Comparison of ENCODE assay signal across 35 cellular contexts in the genomic region with DNA sequence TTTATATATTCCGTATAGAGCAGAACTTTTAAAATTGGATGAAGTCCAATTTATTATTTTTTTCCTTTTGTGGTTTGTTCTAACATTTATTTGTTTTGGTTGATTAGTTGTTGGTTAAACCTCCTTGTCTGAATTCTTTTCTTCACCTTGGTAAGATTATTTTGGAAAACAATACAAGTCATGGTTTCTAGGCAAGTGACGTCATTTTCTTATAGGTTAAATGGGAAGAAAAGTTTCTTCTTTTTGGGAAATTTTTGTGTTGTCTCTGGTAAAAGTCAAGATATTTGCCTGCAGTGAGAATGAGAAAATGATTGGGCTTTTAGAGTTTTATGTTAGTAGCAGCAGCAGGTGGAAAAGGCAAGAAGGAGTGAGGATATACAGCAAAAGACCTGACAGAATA.
"Had no signal": no experiment of that assay in that cellular context is flagged by ENCODE, and none has a peak within 500 bp of the region (broad histone marks: within the 10 kb centered on the region; RNA-seq: fewer than 3 reads in every experiment).

No MANE protein-coding gene starts in this region.

- DNase-seq: activated CD4-positive, alpha-beta memory T cell treated with anti-CD3 and anti-CD28 coated beads for 36 hours; activated CD4-positive, alpha-beta T cell treated with anti-CD3 and anti-CD28 coated beads for 36 hours; activated CD4-positive, alpha-beta T cell treated with anti-CD3 and anti-CD28 coated beads, Interleukin-2, amount 10 ng/mL, durations not matched to agents 24 days and 14 days; activated CD4-positive, CD25-positive, alpha-beta regulatory T cell; activated CD4-positive, CD25-positive, alpha-beta regulatory T cell treated with anti-CD3 and anti-CD28 coated beads, Interleukin-2, amount 50 U/mL, for 72 hours; activated CD8-positive, alpha-beta memory T cell treated with anti-CD3 and anti-CD28 coated beads, Interleukin-2, amount 10 ng/mL, durations not matched to agents 7 days and 5 days; activated CD8-positive, alpha-beta memory T cell treated with anti-CD3 and anti-CD28 coated beads, Interleukin-2, amount 50 U/mL, for 4 hours; activated CD8-positive, alpha-beta T cell treated with anti-CD3 and anti-CD28 coated beads, Interleukin-2, amount 10 ng/mL, durations not matched to agents 7 days and 5 days; activated effector memory CD4-positive, alpha-beta T cell treated with anti-CD3 and anti-CD28 coated beads, Interleukin-2, amount 50 U/mL, for 16 hours; activated naive CD4-positive, alpha-beta T cell treated with anti-CD3 and anti-CD28 coated beads for 36 hours; activated naive CD8-positive, alpha-beta T cell treated with anti-CD3 and anti-CD28 coated beads for 36 hours; activated naive CD8-positive, alpha-beta T cell treated with anti-CD3 and anti-CD28 coated beads, Interleukin-2, amount 50 U/mL, for 24 hours; activated T-cell treated with anti-CD3 and anti-CD28 coated beads, Interleukin-2, amount 50 U/mL, for 1 hour; activated T-cell treated with anti-CD3 and anti-CD28 coated beads, Interleukin-2, amount 50 U/mL, for 48 hours; adrenal gland; amygdala; aorta; central memory CD4-positive, alpha-beta T cell; cerebellar nuclear complex; colonic mucosa; effector CD8-positive, alpha-beta T cell; esophagus squamous epithelium; foreskin melanocyte; T-helper 1 cell; T-helper 17 cell had no signal

- H3K36me3 ChIP-seq: adrenal gland, breast epithelium, cardiac muscle cell, colonic mucosa, esophagus squamous epithelium, gastroesophageal sphincter had no signal

- H3K27me3 Mint-ChIP-seq: activated CD4-positive, alpha-beta memory T cell treated with anti-CD3 and anti-CD28 coated beads for 36 hours; activated CD4-positive, alpha-beta T cell treated with anti-CD3 and anti-CD28 coated beads for 36 hours; activated CD4-positive, alpha-beta T cell treated with anti-CD3 and anti-CD28 coated beads, Interleukin-2, amount 10 ng/mL, durations not matched to agents 24 days and 14 days; activated CD8-positive, alpha-beta memory T cell treated with anti-CD3 and anti-CD28 coated beads, Interleukin-2, amount 10 ng/mL, durations not matched to agents 7 days and 5 days; activated naive CD8-positive, alpha-beta T cell treated with anti-CD3 and anti-CD28 coated beads for 36 hours; activated naive CD8-positive, alpha-beta T cell treated with anti-CD3 and anti-CD28 coated beads, Interleukin-2, amount 50 U/mL, for 24 hours; brain; T-helper 17 cell had no signal

- H3K36me3 Mint-ChIP-seq: activated CD4-positive, alpha-beta memory T cell treated with anti-CD3 and anti-CD28 coated beads for 36 hours; activated CD8-positive, alpha-beta memory T cell treated with anti-CD3 and anti-CD28 coated beads, Interleukin-2, amount 10 ng/mL, durations not matched to agents 7 days and 5 days; activated naive CD4-positive, alpha-beta T cell treated with anti-CD3 and anti-CD28 coated beads, Interleukin-2, amount 50 U/mL, for 24 hours; activated naive CD8-positive, alpha-beta T cell treated with anti-CD3 and anti-CD28 coated beads for 36 hours; brain had no signal

- H3K27ac ChIP-seq: adrenal gland, breast epithelium, cardiac muscle cell, colonic mucosa, epithelial cell of prostate, esophagus squamous epithelium had no signal

- ATAC-seq: activated CD4-positive, alpha-beta T cell treated with anti-CD3 and anti-CD28 coated beads for 36 hours; activated CD8-positive, alpha-beta memory T cell treated with anti-CD3 and anti-CD28 coated beads, Interleukin-2, amount 10 ng/mL, durations not matched to agents 7 days and 5 days; activated CD8-positive, alpha-beta T cell treated with anti-CD3 and anti-CD28 coated beads, Interleukin-2, amount 10 ng/mL, durations not matched to agents 7 days and 5 days; activated naive CD8-positive, alpha-beta T cell treated with anti-CD3 and anti-CD28 coated beads, Interleukin-2, amount 50 U/mL, for 24 hours; gastroesophageal sphincter; T-helper 17 cell had no signal

- H3K27me3 ChIP-seq: adrenal gland, breast epithelium, cardiac muscle cell, colonic mucosa, esophagus squamous epithelium, gastroesophageal sphincter had no signal

- H3K4me1 Mint-ChIP-seq: activated CD4-positive, alpha-beta T cell treated with anti-CD3 and anti-CD28 coated beads for 36 hours; activated CD4-positive, alpha-beta T cell treated with anti-CD3 and anti-CD28 coated beads, Interleukin-2, amount 10 ng/mL, durations not matched to agents 24 days and 14 days; activated CD8-positive, alpha-beta memory T cell treated with anti-CD3 and anti-CD28 coated beads, Interleukin-2, amount 10 ng/mL, durations not matched to agents 7 days and 5 days; activated naive CD4-positive, alpha-beta T cell treated with anti-CD3 and anti-CD28 coated beads, Interleukin-2, amount 50 U/mL, for 24 hours; activated naive CD8-positive, alpha-beta T cell treated with anti-CD3 and anti-CD28 coated beads for 36 hours; activated naive CD8-positive, alpha-beta T cell treated with anti-CD3 and anti-CD28 coated beads, Interleukin-2, amount 50 U/mL, for 24 hours; T-helper 17 cell had no signal

- H3K4me3 Mint-ChIP-seq: activated CD4-positive, alpha-beta memory T cell treated with anti-CD3 and anti-CD28 coated beads for 36 hours; activated CD4-positive, alpha-beta T cell treated with anti-CD3 and anti-CD28 coated beads for 36 hours; activated CD4-positive, alpha-beta T cell treated with anti-CD3 and anti-CD28 coated beads, Interleukin-2, amount 10 ng/mL, durations not matched to agents 24 days and 14 days; activated CD8-positive, alpha-beta memory T cell treated with anti-CD3 and anti-CD28 coated beads, Interleukin-2, amount 10 ng/mL, durations not matched to agents 7 days and 5 days; activated CD8-positive, alpha-beta T cell treated with anti-CD3 and anti-CD28 coated beads, Interleukin-2, amount 10 ng/mL, durations not matched to agents 7 days and 5 days; activated naive CD4-positive, alpha-beta T cell treated with anti-CD3 and anti-CD28 coated beads for 36 hours; activated naive CD4-positive, alpha-beta T cell treated with anti-CD3 and anti-CD28 coated beads, Interleukin-2, amount 50 U/mL, for 24 hours; activated naive CD8-positive, alpha-beta T cell treated with anti-CD3 and anti-CD28 coated beads for 36 hours; activated naive CD8-positive, alpha-beta T cell treated with anti-CD3 and anti-CD28 coated beads, Interleukin-2, amount 50 U/mL, for 24 hours; activated T-helper 1 cell treated with anti-CD3 and anti-CD28 coated beads, Interleukin-12 subunit alpha, Interleukin-12 subunit beta, Interleukin-2, Interleukin-4 antibody, amounts not matched to agents 30 ng/mL and 10 ng/mL and 1 ng/mL, durations not matched to agents 14 hours and 24 hours and 36 hours; brain; T-helper 17 cell had no signal

- H3K4me1 ChIP-seq: adrenal gland, breast epithelium, colonic mucosa, esophagus squamous epithelium, gastroesophageal sphincter had no signal

- H3K4me3 ChIP-seq: adrenal gland, breast epithelium, cardiac muscle cell, colonic mucosa, esophagus squamous epithelium, gastroesophageal sphincter had no signal

- H3K27ac Mint-ChIP-seq: activated CD4-positive, alpha-beta memory T cell treated with anti-CD3 and anti-CD28 coated beads for 36 hours; activated CD4-positive, alpha-beta T cell treated with anti-CD3 and anti-CD28 coated beads for 36 hours; activated CD4-positive, alpha-beta T cell treated with anti-CD3 and anti-CD28 coated beads, Interleukin-2, amount 10 ng/mL, durations not matched to agents 24 days and 14 days; activated CD8-positive, alpha-beta memory T cell treated with anti-CD3 and anti-CD28 coated beads, Interleukin-2, amount 10 ng/mL, durations not matched to agents 7 days and 5 days; activated CD8-positive, alpha-beta T cell treated with anti-CD3 and anti-CD28 coated beads, Interleukin-2, amount 10 ng/mL, durations not matched to agents 7 days and 5 days; activated naive CD4-positive, alpha-beta T cell treated with anti-CD3 and anti-CD28 coated beads for 36 hours; activated naive CD4-positive, alpha-beta T cell treated with anti-CD3 and anti-CD28 coated beads, Interleukin-2, amount 50 U/mL, for 24 hours; activated naive CD8-positive, alpha-beta T cell treated with anti-CD3 and anti-CD28 coated beads for 36 hours; activated naive CD8-positive, alpha-beta T cell treated with anti-CD3 and anti-CD28 coated beads, Interleukin-2, amount 50 U/mL, for 24 hours; activated T-helper 1 cell treated with anti-CD3 and anti-CD28 coated beads, Interleukin-12 subunit alpha, Interleukin-12 subunit beta, Interleukin-2, Interleukin-4 antibody, amounts not matched to agents 30 ng/mL and 10 ng/mL and 1 ng/mL, durations not matched to agents 14 hours and 24 hours and 36 hours; activated T-helper 2 cell treated with anti-CD3 and anti-CD28 coated beads, Interferon-gamma antibody, Interleukin-2, Interleukin-4, amounts not matched to agents 10 μg/mL and 5 μg/mL and 100 μg/mL, durations not matched to agents 14 hours and 24 hours and 36 hours; brain; T-helper 17 cell had no signal

- H3K9me3 ChIP-seq: adrenal gland, breast epithelium, colonic mucosa, esophagus squamous epithelium had no signal

- H3K9me3 Mint-ChIP-seq: activated CD4-positive, alpha-beta T cell treated with anti-CD3 and anti-CD28 coated beads, Interleukin-2, amount 10 ng/mL, durations not matched to agents 24 days and 14 days; activated T-helper 1 cell treated with anti-CD3 and anti-CD28 coated beads, Interleukin-12 subunit alpha, Interleukin-12 subunit beta, Interleukin-2, Interleukin-4 antibody, amounts not matched to agents 30 ng/mL and 10 ng/mL and 1 ng/mL, durations not matched to agents 14 hours and 24 hours and 36 hours; activated T-helper 2 cell treated with anti-CD3 and anti-CD28 coated beads, Interferon-gamma antibody, Interleukin-2, Interleukin-4, amounts not matched to agents 10 μg/mL and 5 μg/mL and 100 μg/mL, durations not matched to agents 14 hours and 24 hours and 36 hours had no signal

- FAIRE-seq: endometrium, endothelial cell of umbilical vein had no signal
